Comparison of ENCODE assay signal across 16 cellular contexts in the genomic region with DNA sequence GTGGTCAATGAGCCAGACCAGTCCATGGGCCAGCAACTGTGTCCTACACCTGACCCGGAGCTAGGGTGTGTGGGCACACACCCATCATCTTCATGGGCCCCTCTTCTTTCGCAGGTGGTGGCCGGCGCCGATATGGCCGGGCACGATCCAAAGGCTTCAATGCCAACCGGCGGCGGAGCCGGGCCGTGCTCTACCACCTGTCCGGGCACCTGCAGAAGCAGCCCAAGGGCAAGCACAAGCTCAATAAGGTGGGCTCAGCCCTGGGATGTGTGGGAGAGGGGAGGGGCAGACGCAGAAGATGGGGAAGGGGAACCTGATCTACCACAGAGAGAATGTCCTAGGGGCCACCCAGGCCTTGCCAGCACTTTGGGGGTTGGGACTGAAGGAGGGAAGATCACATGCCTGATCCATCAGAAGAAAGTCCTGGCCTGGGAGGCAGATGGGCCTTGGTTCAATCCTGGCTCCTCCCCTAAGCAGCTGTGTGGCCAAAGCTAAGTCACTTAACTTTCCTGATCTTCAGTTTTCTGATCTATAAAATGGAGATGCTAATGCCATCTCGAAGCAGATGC.
"Had no signal": no experiment of that assay in that cellular context is flagged by ENCODE, and none has a peak within 500 bp of the region (broad histone marks: within the 10 kb centered on the region; RNA-seq: fewer than 3 reads in every experiment).

No MANE protein-coding gene starts in this region.

- DNase-seq: activated CD4-positive, alpha-beta memory T cell treated with anti-CD3 and anti-CD28 coated beads for 36 hours; activated CD8-positive, alpha-beta memory T cell treated with anti-CD3 and anti-CD28 coated beads, Interleukin-2, amount 50 U/mL, for 48 hours; activated naive CD4-positive, alpha-beta T cell treated with anti-CD3 and anti-CD28 coated beads, Interleukin-2, amount 50 U/mL, for 16 hours; amygdala; effector memory CD4-positive, alpha-beta T cell; erythroblast; naive thymus-derived CD4-positive, alpha-beta T cell; nucleus accumbens; psoas muscle; stimulated activated CD4-positive, alpha-beta T cell treated with anti-CD3 and anti-CD28 coated beads, Interleukin-2, amount 100 ng/mL, for 48 hours; stimulated activated naive CD4-positive, alpha-beta T cell treated with Interleukin-2 at 50 U/mL for 16 hours; trophoblast cell had no signal

- H3K9me3 Mint-ChIP-seq: activated CD4-positive, alpha-beta memory T cell treated with anti-CD3 and anti-CD28 coated beads for 36 hours; brain; central memory CD8-positive, alpha-beta T cell had no signal

- H3K27ac Mint-ChIP-seq: activated CD4-positive, alpha-beta memory T cell treated with anti-CD3 and anti-CD28 coated beads for 36 hours had no signal

- H3K4me3 ChIP-seq: hepatocyte, lung, psoas muscle had no signal

- H3K9me3 ChIP-seq: psoas muscle had no signal

- ATAC-seq: naive thymus-derived CD4-positive, alpha-beta T cell; psoas muscle had no signal

- H3K27ac ChIP-seq: hepatocyte, psoas muscle had no signal

- H3K36me3 Mint-ChIP-seq: activated CD4-positive, alpha-beta memory T cell treated with anti-CD3 and anti-CD28 coated beads for 36 hours; brain; naive thymus-derived CD4-positive, alpha-beta T cell had no signal

- H3K4me3 Mint-ChIP-seq: activated CD4-positive, alpha-beta memory T cell treated with anti-CD3 and anti-CD28 coated beads for 36 hours; central memory CD8-positive, alpha-beta T cell had no signal
